In genomic region chr22:45533731-45534130, GRCh38 we compare ENCODE assay signal across 11 cellular contexts. TPM values are rescaled to one million over a fixed set of nuclear protein-coding genes. Genes with fewer than 3 reads are reported as not detected.
"Had no signal": no experiment of that assay in that cellular context is flagged by ENCODE, and none has a peak within 500 bp of the region (broad histone marks: within the 10 kb centered on the region; RNA-seq: fewer than 3 reads in every experiment).

No MANE protein-coding gene starts in this region.

- DNase-seq: activated CD4-positive, alpha-beta T cell treated with anti-CD3 and anti-CD28 coated beads for 4 hours; activated CD8-positive, alpha-beta memory T cell treated with anti-CD3 and anti-CD28 coated beads, Interleukin-2, amount 50 U/mL, for 48 hours; activated CD8-positive, alpha-beta T cell treated with anti-CD3 and anti-CD28 coated beads for 36 hours; activated naive CD8-positive, alpha-beta T cell treated with anti-CD3 and anti-CD28 coated beads, Interleukin-2, amount 10 ng/mL, durations not matched to agents 7 days and 5 days; endodermal cell; erythroblast; nephron progenitor cell; stimulated activated CD4-positive, alpha-beta T cell treated with anti-CD3 and anti-CD28 coated beads, Interleukin-2, amount 100 ng/mL, for 48 hours; testis had no signal

- ATAC-seq: activated CD8-positive, alpha-beta T cell treated with anti-CD3 and anti-CD28 coated beads for 36 hours had no signal

- H3K4me3 ChIP-seq: breast epithelium, testis had no signal

- H3K36me3 ChIP-seq: breast epithelium had no signal

- H3K9me3 Mint-ChIP-seq: activated CD8-positive, alpha-beta T cell treated with anti-CD3 and anti-CD28 coated beads for 36 hours; activated naive CD8-positive, alpha-beta T cell treated with anti-CD3 and anti-CD28 coated beads, Interleukin-2, amount 10 ng/mL, durations not matched to agents 7 days and 5 days; endodermal cell; nephron progenitor cell; stimulated activated naive CD8-positive, alpha-beta T cell treated with anti-CD3 and anti-CD28 coated beads, Interleukin-15, Interleukin-2, amounts not matched to agents 100 ng/mL and 50 ng/mL, for 24 hours had no signal

- H3K27me3 Mint-ChIP-seq: activated CD8-positive, alpha-beta T cell treated with anti-CD3 and anti-CD28 coated beads for 36 hours; activated naive CD8-positive, alpha-beta T cell treated with anti-CD3 and anti-CD28 coated beads, Interleukin-2, amount 10 ng/mL, durations not matched to agents 7 days and 5 days; stimulated activated naive CD8-positive, alpha-beta T cell treated with anti-CD3 and anti-CD28 coated beads, Interleukin-15, Interleukin-2, amounts not matched to agents 100 ng/mL and 50 ng/mL, for 24 hours had no signal

- H3K27ac Mint-ChIP-seq: activated CD8-positive, alpha-beta T cell treated with anti-CD3 and anti-CD28 coated beads for 36 hours; activated naive CD8-positive, alpha-beta T cell treated with anti-CD3 and anti-CD28 coated beads, Interleukin-2, amount 10 ng/mL, durations not matched to agents 7 days and 5 days; endodermal cell; nephron progenitor cell; stimulated activated naive CD8-positive, alpha-beta T cell treated with anti-CD3 and anti-CD28 coated beads, Interleukin-15, Interleukin-2, amounts not matched to agents 100 ng/mL and 50 ng/mL, for 24 hours had no signal

- H3K27ac ChIP-seq: testis had no signal

- H3K4me1 ChIP-seq: testis had no signal

- H3K36me3 Mint-ChIP-seq: activated naive CD8-positive, alpha-beta T cell treated with anti-CD3 and anti-CD28 coated beads, Interleukin-2, amount 10 ng/mL, durations not matched to agents 7 days and 5 days had no signal

- H3K27me3 ChIP-seq: breast epithelium, testis had no signal

- H3K4me1 Mint-ChIP-seq: activated naive CD8-positive, alpha-beta T cell treated with anti-CD3 and anti-CD28 coated beads, Interleukin-2, amount 10 ng/mL, durations not matched to agents 7 days and 5 days; endodermal cell had no signal

- H3K9me3 ChIP-seq: breast epithelium, testis had no signal

- H3K4me3 Mint-ChIP-seq: activated CD8-positive, alpha-beta T cell treated with anti-CD3 and anti-CD28 coated beads for 36 hours; activated naive CD8-positive, alpha-beta T cell treated with anti-CD3 and anti-CD28 coated beads, Interleukin-2, amount 10 ng/mL, durations not matched to agents 7 days and 5 days; endodermal cell; nephron progenitor cell; stimulated activated naive CD8-positive, alpha-beta T cell treated with anti-CD3 and anti-CD28 coated beads, Interleukin-15, Interleukin-2, amounts not matched to agents 100 ng/mL and 50 ng/mL, for 24 hours had no signal

RNA-seq across cellular contexts. Expression of gene FBLN1, which starts 31.0 kb away (rescaled TPM):
- total RNA-seq: activated naive CD8-positive, alpha-beta T cell treated with anti-CD3 and anti-CD28 coated beads, Interleukin-2, amount 10 ng/mL, durations not matched to agents 7 days and 5 days had no signal
